ENCODE assay signal across 27 cellular contexts in genomic region chr2:101571951-101572350, GRCh38.
"Had no signal": no experiment of that assay in that cellular context is flagged by ENCODE, and none has a peak within 500 bp of the region (broad histone marks: within the 10 kb centered on the region; RNA-seq: fewer than 3 reads in every experiment).

No MANE protein-coding gene starts in this region.

- H2AFZ ChIP-seq: neural progenitor cell, parathyroid adenoma had no signal

- H3K4me3 ChIP-seq: gastroesophageal sphincter, heart right ventricle, lung, mucosa of descending colon, neural progenitor cell, suprapubic skin, transverse colon, vagina had no signal

- H3K36me3 Mint-ChIP-seq: immature natural killer cell, mesothelial cell of epicardium, neural progenitor cell had no signal

- H3K36me3 ChIP-seq: gastroesophageal sphincter, heart right ventricle, neural progenitor cell, suprapubic skin, transverse colon, vagina had no signal

- H3K4me1 ChIP-seq: neural progenitor cell, parathyroid adenoma, suprapubic skin, vagina had no signal

- H3K4me1 Mint-ChIP-seq: naive B cell; nephron; neural progenitor cell; stimulated activated naive B cell treated with anti-CD40 and anti-IgM and Interleukin-4, amounts not matched to agents 10 μg/mL and 1 μg/mL and 100 μg/mL, for 72 hours had no signal

- H3K4me2 ChIP-seq: neural progenitor cell had no signal

- H3K9me3 Mint-ChIP-seq: immature natural killer cell; stimulated activated naive B cell treated with anti-CD40 and anti-IgM and Interleukin-4, amounts not matched to agents 10 μg/mL and 1 μg/mL and 100 μg/mL, for 72 hours had no signal

- H3K27me3 ChIP-seq: gastroesophageal sphincter, neural progenitor cell, suprapubic skin, transverse colon, vagina had no signal

- ATAC-seq: esophagus mucosa; gastroesophageal sphincter; heart right ventricle; left lobe of liver; mucosa of descending colon; sciatic nerve; stimulated activated naive B cell treated with anti-CD40 and anti-IgM and Interleukin-4, amounts not matched to agents 10 μg/mL and 1 μg/mL and 100 μg/mL, for 72 hours had no signal

- DNase-seq: cerebellar nuclear complex; cortex of kidney; effector CD4-positive, alpha-beta T cell; foreskin fibroblast; heart right ventricle; hippocampal formation; immature natural killer cell; kidney; mesenchymal stem cell; mucosa of descending colon; naive B cell; stimulated activated naive B cell treated with anti-CD40 and anti-IgM and Interleukin-4, amounts not matched to agents 10 μg/mL and 1 μg/mL and 100 μg/mL, for 72 hours; transverse colon had no signal

- H3K9ac ChIP-seq: neural progenitor cell, parathyroid adenoma had no signal

- H3K9me3 ChIP-seq: gastroesophageal sphincter, heart right ventricle, mucosa of descending colon, suprapubic skin, transverse colon, vagina had no signal

- H3K27ac ChIP-seq: epithelial cell of prostate, gastroesophageal sphincter, heart right ventricle, neural progenitor cell, parathyroid adenoma, suprapubic skin, transverse colon, vagina had no signal

- H3K27me3 Mint-ChIP-seq: stimulated activated naive CD8-positive, alpha-beta T cell treated with anti-CD3 and anti-CD28 coated beads, Interleukin-15, Interleukin-2, amounts not matched to agents 100 ng/mL and 50 ng/mL, for 24 hours had no signal

- H3K79me2 ChIP-seq: parathyroid adenoma had no signal

- H3K4me3 Mint-ChIP-seq: immature natural killer cell; mesothelial cell of epicardium; naive B cell; nephron; neural progenitor cell; stimulated activated naive B cell treated with anti-CD40 and anti-IgM and Interleukin-4, amounts not matched to agents 10 μg/mL and 1 μg/mL and 100 μg/mL, for 72 hours; stimulated activated naive CD8-positive, alpha-beta T cell treated with anti-CD3 and anti-CD28 coated beads, Interleukin-15, Interleukin-2, amounts not matched to agents 100 ng/mL and 50 ng/mL, for 24 hours had no signal

- H3K27ac Mint-ChIP-seq: immature natural killer cell; mesothelial cell of epicardium; nephron; neural progenitor cell; progenitor cell of endocrine pancreas; stimulated activated naive B cell treated with anti-CD40 and anti-IgM and Interleukin-4, amounts not matched to agents 10 μg/mL and 1 μg/mL and 100 μg/mL, for 72 hours; stimulated activated naive CD8-positive, alpha-beta T cell treated with anti-CD3 and anti-CD28 coated beads, Interleukin-15, Interleukin-2, amounts not matched to agents 100 ng/mL and 50 ng/mL, for 24 hours had no signal
